Comparison of ENCODE assay signal across 1 cellular context in the genomic region with DNA sequence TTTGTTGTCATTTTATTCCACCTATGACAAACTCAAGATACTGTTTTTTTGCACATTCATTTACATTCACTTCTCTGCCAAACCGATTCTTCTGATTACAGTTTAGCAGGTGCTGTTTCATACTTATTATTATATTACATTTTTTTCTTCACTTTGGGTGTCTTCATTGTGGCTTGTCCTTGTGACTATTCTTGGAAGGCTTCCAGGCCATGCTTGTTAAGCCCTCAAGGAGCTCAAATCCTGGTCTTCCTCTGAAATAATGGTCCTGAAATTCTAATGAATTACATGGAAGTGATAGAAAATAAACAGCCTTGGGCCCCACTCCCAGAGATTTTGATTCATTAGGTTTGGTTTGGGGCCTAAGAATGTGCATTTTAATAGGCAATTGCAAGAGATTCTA.
TF ChIP-seq lines count a peak whose summit lies in the region.

No MANE protein-coding gene starts in this region.

TF ChIP-seq in IMR-90, 13 proteins besides CTCF, POLR2A, EP300 and RAD21:
- TF ChIP-seq CEBPB (IDR thresholded peaks at IDR 0.05; ENCODE audit: low read depth, low read length) (no peak), CHD1 (IDR thresholded peaks at IDR 0.05; ENCODE audit: low read depth, low read length) (no peak), MXI1 (IDR thresholded peaks at IDR 0.05; ENCODE audit: borderline replicate concordance, low read depth, low read length) (no peak), RFX5 (IDR thresholded peaks at IDR 0.05; ENCODE audit: low read depth, low read length) (no peak), ELK1 (IDR thresholded peaks at IDR 0.05; ENCODE audit: borderline replicate concordance, low read depth, low read length) (no peak), FOS (IDR thresholded peaks at IDR 0.05; ENCODE audit: low read depth, low read length) (no peak)
- TF ChIP-seq, protein P1, sequence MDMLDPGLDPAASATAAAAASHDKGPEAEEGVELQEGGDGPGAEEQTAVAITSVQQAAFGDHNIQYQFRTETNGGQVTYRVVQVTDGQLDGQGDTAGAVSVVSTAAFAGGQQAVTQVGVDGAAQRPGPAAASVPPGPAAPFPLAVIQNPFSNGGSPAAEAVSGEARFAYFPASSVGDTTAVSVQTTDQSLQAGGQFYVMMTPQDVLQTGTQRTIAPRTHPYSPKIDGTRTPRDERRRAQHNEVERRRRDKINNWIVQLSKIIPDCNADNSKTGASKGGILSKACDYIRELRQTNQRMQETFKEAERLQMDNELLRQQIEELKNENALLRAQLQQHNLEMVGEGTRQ (IDR thresholded peaks at IDR 0.05; ENCODE audit: low read depth, low read length) = no peak
